Comparison of ENCODE assay signal across 1 cellular context in genomic region chr7:152383341-152384234, GRCh38.
TF ChIP-seq lines count a peak whose summit lies in the region.

No MANE protein-coding gene starts in this region.

TF ChIP-seq in HEK293, 187 proteins besides CTCF, POLR2A, EP300 and RAD21 (continued from another document and continues in another):
- peak; percentile 13; the same call in 1 of the 2 replicates for TF ChIP-seq ZNF146 (tag by site-specific recombination; IDR thresholded peaks at IDR 0.05)
- TF ChIP-seq ZNF549 (tag by site-specific recombination; IDR thresholded peaks at IDR 0.05) = no peak
- TF ChIP-seq TRIM28 (IDR thresholded peaks at IDR 0.05; ENCODE audit: borderline replicate concordance, low read length) = peak; percentile 42; the same call in 1 of the 2 replicates
- TF ChIP-seq ZNF596 (tag by site-specific recombination; IDR thresholded peaks at IDR 0.05) = 0 out of 2 replicates have a peak, but pooled peaks have one; percentile 26
- TF ChIP-seq ZBTB10 (tag by site-specific recombination; IDR thresholded peaks at IDR 0.05) = no peak
- TF ChIP-seq SETDB1 (IDR thresholded peaks at IDR 0.05; ENCODE audit: insufficient read length, low read length) = peak; percentile 51
- TF ChIP-seq, protein P1, sequence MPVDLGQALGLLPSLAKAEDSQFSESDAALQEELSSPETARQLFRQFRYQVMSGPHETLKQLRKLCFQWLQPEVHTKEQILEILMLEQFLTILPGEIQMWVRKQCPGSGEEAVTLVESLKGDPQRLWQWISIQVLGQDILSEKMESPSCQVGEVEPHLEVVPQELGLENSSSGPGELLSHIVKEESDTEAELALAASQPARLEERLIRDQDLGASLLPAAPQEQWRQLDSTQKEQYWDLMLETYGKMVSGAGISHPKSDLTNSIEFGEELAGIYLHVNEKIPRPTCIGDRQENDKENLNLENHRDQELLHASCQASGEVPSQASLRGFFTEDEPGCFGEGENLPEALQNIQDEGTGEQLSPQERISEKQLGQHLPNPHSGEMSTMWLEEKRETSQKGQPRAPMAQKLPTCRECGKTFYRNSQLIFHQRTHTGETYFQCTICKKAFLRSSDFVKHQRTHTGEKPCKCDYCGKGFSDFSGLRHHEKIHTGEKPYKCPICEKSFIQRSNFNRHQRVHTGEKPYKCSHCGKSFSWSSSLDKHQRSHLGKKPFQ (tag by site-specific recombination; IDR thresholded peaks at IDR 0.05) = peak; percentile 91
- TF ChIP-seq ZFP37 (tag by site-specific recombination; IDR thresholded peaks at IDR 0.05) = no peak
- TF ChIP-seq ZNF416 (tag by site-specific recombination; IDR thresholded peaks at IDR 0.05) = no peak
- TF ChIP-seq OSR2 (tag by site-specific recombination; IDR thresholded peaks at IDR 0.05) = peak; percentile 82
- no peak for TF ChIP-seq PRDM2 (tag by site-specific recombination; IDR thresholded peaks at IDR 0.05; ENCODE audit: borderline replicate concordance)
- TF ChIP-seq, protein P2, sequence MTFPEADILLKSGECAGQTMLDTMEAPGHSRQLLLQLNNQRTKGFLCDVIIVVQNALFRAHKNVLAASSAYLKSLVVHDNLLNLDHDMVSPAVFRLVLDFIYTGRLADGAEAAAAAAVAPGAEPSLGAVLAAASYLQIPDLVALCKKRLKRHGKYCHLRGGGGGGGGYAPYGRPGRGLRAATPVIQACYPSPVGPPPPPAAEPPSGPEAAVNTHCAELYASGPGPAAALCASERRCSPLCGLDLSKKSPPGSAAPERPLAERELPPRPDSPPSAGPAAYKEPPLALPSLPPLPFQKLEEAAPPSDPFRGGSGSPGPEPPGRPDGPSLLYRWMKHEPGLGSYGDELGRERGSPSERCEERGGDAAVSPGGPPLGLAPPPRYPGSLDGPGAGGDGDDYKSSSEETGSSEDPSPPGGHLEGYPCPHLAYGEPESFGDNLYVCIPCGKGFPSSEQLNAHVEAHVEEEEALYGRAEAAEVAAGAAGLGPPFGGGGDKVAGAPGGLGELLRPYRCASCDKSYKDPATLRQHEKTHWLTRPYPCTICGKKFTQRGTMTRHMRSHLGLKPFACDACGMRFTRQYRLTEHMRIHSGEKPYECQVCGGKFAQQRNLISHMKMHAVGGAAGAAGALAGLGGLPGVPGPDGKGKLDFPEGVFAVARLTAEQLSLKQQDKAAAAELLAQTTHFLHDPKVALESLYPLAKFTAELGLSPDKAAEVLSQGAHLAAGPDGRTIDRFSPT (tag by site-specific recombination; IDR thresholded peaks at IDR 0.05) = peak; percentile 61
- no peak for TF ChIP-seq ZNF221 (tag by site-specific recombination; IDR thresholded peaks at IDR 0.05; ENCODE audit: borderline replicate concordance)
- peak; percentile 84 for TF ChIP-seq ZNF843 (tag by site-specific recombination; IDR thresholded peaks at IDR 0.05)
- TF ChIP-seq ZNF629 (tag by site-specific recombination; IDR thresholded peaks at IDR 0.05) = peak; percentile 71
- TF ChIP-seq ZNF2 (tag by site-specific recombination; IDR thresholded peaks at IDR 0.05) = 0 out of 2 replicates have a peak, but pooled peaks have one; percentile 13
- no peak for TF ChIP-seq KLF10 (tag by site-specific recombination; IDR thresholded peaks at IDR 0.05)
- TF ChIP-seq, protein P3, sequence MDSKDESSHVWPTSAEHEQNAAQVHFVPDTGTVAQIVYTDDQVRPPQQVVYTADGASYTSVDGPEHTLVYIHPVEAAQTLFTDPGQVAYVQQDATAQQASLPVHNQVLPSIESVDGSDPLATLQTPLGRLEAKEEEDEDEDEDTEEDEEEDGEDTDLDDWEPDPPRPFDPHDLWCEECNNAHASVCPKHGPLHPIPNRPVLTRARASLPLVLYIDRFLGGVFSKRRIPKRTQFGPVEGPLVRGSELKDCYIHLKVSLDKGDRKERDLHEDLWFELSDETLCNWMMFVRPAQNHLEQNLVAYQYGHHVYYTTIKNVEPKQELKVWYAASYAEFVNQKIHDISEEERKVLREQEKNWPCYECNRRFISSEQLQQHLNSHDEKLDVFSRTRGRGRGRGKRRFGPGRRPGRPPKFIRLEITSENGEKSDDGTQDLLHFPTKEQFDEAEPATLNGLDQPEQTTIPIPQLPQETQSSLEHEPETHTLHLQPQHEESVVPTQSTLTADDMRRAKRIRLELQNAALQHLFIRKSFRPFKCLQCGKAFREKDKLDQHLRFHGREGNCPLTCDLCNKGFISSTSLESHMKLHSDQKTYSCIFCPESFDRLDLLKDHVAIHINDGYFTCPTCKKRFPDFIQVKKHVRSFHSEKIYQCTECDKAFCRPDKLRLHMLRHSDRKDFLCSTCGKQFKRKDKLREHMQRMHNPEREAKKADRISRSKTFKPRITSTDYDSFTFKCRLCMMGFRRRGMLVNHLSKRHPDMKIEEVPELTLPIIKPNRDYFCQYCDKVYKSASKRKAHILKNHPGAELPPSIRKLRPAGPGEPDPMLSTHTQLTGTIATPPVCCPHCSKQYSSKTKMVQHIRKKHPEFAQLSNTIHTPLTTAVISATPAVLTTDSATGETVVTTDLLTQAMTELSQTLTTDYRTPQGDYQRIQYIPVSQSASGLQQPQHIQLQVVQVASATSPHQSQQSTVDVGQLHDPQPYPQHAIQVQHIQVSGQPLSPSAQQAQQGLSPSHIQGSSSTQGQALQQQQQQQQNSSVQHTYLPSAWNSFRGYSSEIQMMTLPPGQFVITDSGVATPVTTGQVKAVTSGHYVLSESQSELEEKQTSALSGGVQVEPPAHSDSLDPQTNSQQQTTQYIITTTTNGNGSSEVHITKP (tag by site-specific recombination; IDR thresholded peaks at IDR 0.05) = no peak; the same call in 1 of the 2 replicates
- TF ChIP-seq ZNF302 (tag by site-specific recombination; IDR thresholded peaks at IDR 0.05; ENCODE audit: low read depth) = no peak
- TF ChIP-seq ZNF514 (tag by site-specific recombination; IDR thresholded peaks at IDR 0.05) = no peak
- 0 out of 2 replicates have a peak, but pooled peaks have one; percentile 21 for TF ChIP-seq KLF7 (tag by site-specific recombination; IDR thresholded peaks at IDR 0.05; ENCODE audit: borderline replicate concordance)
- peak; percentile 64; the same call in 1 of the 2 replicates for TF ChIP-seq ZNF513 (tag by site-specific recombination; IDR thresholded peaks at IDR 0.05)
- no peak for TF ChIP-seq GLI4 (tag by site-specific recombination; IDR thresholded peaks at IDR 0.05)
- TF ChIP-seq, protein P4, sequence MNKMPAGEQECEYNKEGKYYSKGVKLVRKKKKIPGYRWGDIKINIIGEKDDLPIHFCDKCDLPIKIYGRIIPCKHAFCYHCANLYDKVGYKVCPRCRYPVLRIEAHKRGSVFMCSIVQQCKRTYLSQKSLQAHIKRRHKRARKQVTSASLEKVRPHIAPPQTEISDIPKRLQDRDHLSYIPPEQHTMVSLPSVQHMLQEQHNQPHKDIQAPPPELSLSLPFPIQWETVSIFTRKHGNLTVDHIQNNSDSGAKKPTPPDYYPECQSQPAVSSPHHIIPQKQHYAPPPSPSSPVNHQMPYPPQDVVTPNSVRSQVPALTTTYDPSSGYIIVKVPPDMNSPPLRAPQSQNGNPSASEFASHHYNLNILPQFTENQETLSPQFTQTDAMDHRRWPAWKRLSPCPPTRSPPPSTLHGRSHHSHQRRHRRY (tag by site-specific recombination; IDR thresholded peaks at IDR 0.05) = no peak
- TF ChIP-seq FEZF1 (tag by site-specific recombination; IDR thresholded peaks at IDR 0.05) = peak; percentile 62
- no peak for TF ChIP-seq ZNF707 (tag by site-specific recombination; IDR thresholded peaks at IDR 0.05)
- TF ChIP-seq ZNF366 (tag by site-specific recombination; conservative IDR thresholded peaks at IDR 0.05) = no peak
- TF ChIP-seq ZNF529 (tag by site-specific recombination; IDR thresholded peaks at IDR 0.05; ENCODE audit: insufficient replicate concordance) = no peak
- peak; percentile 80 for TF ChIP-seq ZXDB (tag by site-specific recombination; IDR thresholded peaks at IDR 0.05)
- TF ChIP-seq ZNF292 (tag by site-specific recombination; IDR thresholded peaks at IDR 0.05; ENCODE audit: borderline replicate concordance, low read depth) = no peak
- TF ChIP-seq ZNF121 (tag by site-specific recombination; IDR thresholded peaks at IDR 0.05) = peak; percentile 30; the same call in 1 of the 2 replicates
- no peak for TF ChIP-seq ZNF548 (tag by site-specific recombination; IDR thresholded peaks at IDR 0.05)
- 0 out of 2 replicates have a peak, but pooled peaks have one; percentile 45 for TF ChIP-seq ZBTB21 (tag by site-specific recombination; IDR thresholded peaks at IDR 0.05)
- TF ChIP-seq, protein P5, sequence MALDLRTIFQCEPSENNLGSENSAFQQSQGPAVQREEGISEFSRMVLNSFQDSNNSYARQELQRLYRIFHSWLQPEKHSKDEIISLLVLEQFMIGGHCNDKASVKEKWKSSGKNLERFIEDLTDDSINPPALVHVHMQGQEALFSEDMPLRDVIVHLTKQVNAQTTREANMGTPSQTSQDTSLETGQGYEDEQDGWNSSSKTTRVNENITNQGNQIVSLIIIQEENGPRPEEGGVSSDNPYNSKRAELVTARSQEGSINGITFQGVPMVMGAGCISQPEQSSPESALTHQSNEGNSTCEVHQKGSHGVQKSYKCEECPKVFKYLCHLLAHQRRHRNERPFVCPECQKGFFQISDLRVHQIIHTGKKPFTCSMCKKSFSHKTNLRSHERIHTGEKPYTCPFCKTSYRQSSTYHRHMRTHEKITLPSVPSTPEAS (tag by site-specific recombination; IDR thresholded peaks at IDR 0.05) = peak; percentile 70
- peak; percentile 32; the same call in 1 of the 2 replicates for TF ChIP-seq ZBTB8A (tag by site-specific recombination; IDR thresholded peaks at IDR 0.05)
- TF ChIP-seq, protein P6, sequence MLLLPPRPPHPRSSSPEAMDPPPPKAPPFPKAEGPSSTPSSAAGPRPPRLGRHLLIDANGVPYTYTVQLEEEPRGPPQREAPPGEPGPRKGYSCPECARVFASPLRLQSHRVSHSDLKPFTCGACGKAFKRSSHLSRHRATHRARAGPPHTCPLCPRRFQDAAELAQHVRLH (tag by site-specific recombination; IDR thresholded peaks at IDR 0.05) = peak; percentile 59; the same call in 1 of the 2 replicates
- TF ChIP-seq SP7 (tag by site-specific recombination; IDR thresholded peaks at IDR 0.05) = peak; percentile 58
- peak; percentile 29; the same call in 1 of the 2 replicates for TF ChIP-seq ZNF561 (tag by site-specific recombination; IDR thresholded peaks at IDR 0.05; ENCODE audit: borderline replicate concordance)
- TF ChIP-seq HOXD13 (CRISPR knock-in tag; IDR thresholded peaks at IDR 0.05; ENCODE audit: borderline replicate concordance) = 0 out of 2 replicates have a peak, but pooled peaks have one; percentile 32
- TF ChIP-seq ZNF48 (tag by site-specific recombination; IDR thresholded peaks at IDR 0.05) = no peak
